10 cellular contexts compared by ENCODE assay signal in genomic region chr17:77390870-77391269, GRCh38.
DNase-seq lines count a peak whose midpoint lies in the region; ATAC-seq and TF ChIP-seq lines count a peak whose summit lies in the region.
"Had no signal": no experiment of that assay in that cellular context is flagged by ENCODE, and none has a peak within 500 bp of the region (broad histone marks: within the 10 kb centered on the region; RNA-seq: fewer than 3 reads in every experiment).

No MANE protein-coding gene starts in this region.

- no peak for DNase-seq in T-helper 2 cell treated with Interferon-gamma antibody and Interleukin-4, amounts not matched to agents 5 μg/mL and 100 μg/mL, for 36 hours (ENCODE audit: low spot score)
- DNase-seq in T-helper 2 cell (no peak), left lung (no peak), stomach (no peak), head of caudate nucleus (no peak)
- DNase-seq in activated CD8-positive, alpha-beta T cell treated with anti-CD3 and anti-CD28 coated beads for 36 hours: no peak
- no peak for DNase-seq in activated effector memory CD4-positive, alpha-beta T cell treated with anti-CD3 and anti-CD28 coated beads, Interleukin-2, amount 50 U/mL, for 16 hours
- DNase-seq in activated CD4-positive, CD25-positive, alpha-beta regulatory T cell treated with anti-CD3 and anti-CD28 coated beads, Interleukin-2, amount 50 U/mL, for 72 hours: no peak

- no peaks in the 10 kb centered on the region for H3K9me3 ChIP-seq in left lung
- no peaks in the 10 kb centered on the region for H3K9me3 ChIP-seq in stomach

- peaks cover 48% of the 10 kb centered on the region for H3K36me3 Mint-ChIP-seq in T-helper 2 cell treated with Interferon-gamma antibody and Interleukin-4, amounts not matched to agents 5 μg/mL and 100 μg/mL, for 36 hours (ENCODE audit: low read depth)
- H3K36me3 Mint-ChIP-seq in activated CD8-positive, alpha-beta T cell treated with anti-CD3 and anti-CD28 coated beads for 36 hours (ENCODE audit: low read depth): peaks cover 7% of the 10 kb centered on the region

- CTCF ChIA-PET in activated CD8-positive, alpha-beta T cell treated with anti-CD3 and anti-CD28 coated beads for 36 hours (lab: Charles Lee): interaction anchor here (1.0 to 5.1 kb wide), 5 partner anchors 10 to 39 kb away, joined by 3 to 64 read pairs (median 4); no protein-coding TSS in a partner anchor

- no peak overlapping the region for H3K4me3 ChIP-seq in left lung
- H3K4me3 ChIP-seq in stomach: no peak overlapping the region

- no peaks in the 10 kb centered on the region for H3K27me3 Mint-ChIP-seq in T-helper 2 cell treated with Interferon-gamma antibody and Interleukin-4, amounts not matched to agents 5 μg/mL and 100 μg/mL, for 36 hours (ENCODE audit: low read depth)
- H3K27me3 Mint-ChIP-seq in activated CD8-positive, alpha-beta T cell treated with anti-CD3 and anti-CD28 coated beads for 36 hours: no peaks in the 10 kb centered on the region

- H3K9me3 Mint-ChIP-seq in T-helper 2 cell treated with Interferon-gamma antibody and Interleukin-4, amounts not matched to agents 5 μg/mL and 100 μg/mL, for 36 hours: no peaks in the 10 kb centered on the region
- H3K9me3 Mint-ChIP-seq in activated CD8-positive, alpha-beta T cell treated with anti-CD3 and anti-CD28 coated beads for 36 hours: no peaks in the 10 kb centered on the region

- H3K4me1 ChIP-seq in left lung (peaks cover 72 to 93% of the 10 kb centered on the region in 2 donors), stomach (peaks cover 92 to 98% (median 95%) of the 10 kb centered on the region in 4 donors)

- TF ChIP-seq CTCF in activated CD8-positive, alpha-beta T cell treated with anti-CD3 and anti-CD28 coated beads for 36 hours (IDR thresholded peaks at IDR 0.05): no peak
- TF ChIP-seq CTCF in left lung (IDR thresholded peaks at IDR 0.05): no peak
- no peak for TF ChIP-seq CTCF in stomach (IDR thresholded peaks at IDR 0.05)

- TF ChIP-seq EP300 in stomach (IDR thresholded peaks at IDR 0.05): no peak

- peaks cover 74% of the 10 kb centered on the region for H3K4me1 Mint-ChIP-seq in T-helper 2 cell treated with Interferon-gamma antibody and Interleukin-4, amounts not matched to agents 5 μg/mL and 100 μg/mL, for 36 hours (ENCODE audit: low read depth)
- peaks cover 76% of the 10 kb centered on the region for H3K4me1 Mint-ChIP-seq in activated CD8-positive, alpha-beta T cell treated with anti-CD3 and anti-CD28 coated beads for 36 hours (ENCODE audit: low read depth)

- no peak for TF ChIP-seq POLR2A in stomach (IDR thresholded peaks at IDR 0.05)

- ATAC-seq in activated CD8-positive, alpha-beta T cell treated with anti-CD3 and anti-CD28 coated beads for 36 hours: no peak
- ATAC-seq in left lung: no peak

- H3K36me3 ChIP-seq in left lung (no peaks in the 10 kb centered on the region), stomach (no peaks in the 10 kb centered on the region)

- POLR2A ChIA-PET in activated CD8-positive, alpha-beta T cell treated with anti-CD3 and anti-CD28 coated beads for 36 hours (lab: Charles Lee): interaction anchor here (0.6 to 3.7 kb wide), 14 partner anchors 9 to 66 kb away, joined by 3 to 20 read pairs (median 4); no protein-coding TSS in a partner anchor

- WGBS in stomach, 5 donors: 82 to 93% (median 87%) methylated on average over 11 to 12 of the region's 12 CpGs

- H3K4me3 Mint-ChIP-seq in T-helper 2 cell treated with Interferon-gamma antibody and Interleukin-4, amounts not matched to agents 5 μg/mL and 100 μg/mL, for 36 hours: peak overlapping the region; percentile 87
- H3K4me3 Mint-ChIP-seq in activated CD8-positive, alpha-beta T cell treated with anti-CD3 and anti-CD28 coated beads for 36 hours: peak overlapping the region; percentile 81

- H3K27ac ChIP-seq in left lung (peak overlapping the region; percentile 55 to 63), stomach (peak overlapping the region; percentile 43 to 92 (median 87))
- H3K27ac ChIP-seq: KMS-11, VCaP had no signal

- intact Hi-C loops in activated CD8-positive, alpha-beta T cell treated with anti-CD3 and anti-CD28 coated beads for 36 hours (cut with micrococcal nuclease): no loop called here
- intact Hi-C loops in left lung (cut with DNase I) (no loop called here), stomach (cut with DNase I; ENCODE audit: low total_unique reads) (no loop called here), head of caudate nucleus (cut with DNase I) (no loop called here)

- peak overlapping the region; percentile 68 for H3K27ac Mint-ChIP-seq in T-helper 2 cell treated with Interferon-gamma antibody and Interleukin-4, amounts not matched to agents 5 μg/mL and 100 μg/mL, for 36 hours
- H3K27ac Mint-ChIP-seq in activated CD8-positive, alpha-beta T cell treated with anti-CD3 and anti-CD28 coated beads for 36 hours: peak overlapping the region; percentile 75

- H3K27me3 ChIP-seq in left lung: no peaks in the 10 kb centered on the region
- no peaks in the 10 kb centered on the region for H3K27me3 ChIP-seq in stomach
